1 cellular context compared by ENCODE assay signal in genomic region chr5:33430983-33431382, GRCh38.
A peak's percentile ranks its signal among the peaks of the same experiment; 100 is the strongest.
TF ChIP-seq lines count a peak whose summit lies in the region.

No MANE protein-coding gene starts in this region.

TF ChIP-seq in HepG2, 621 proteins besides CTCF, POLR2A, EP300 and RAD21 (continued from another document):
- TF ChIP-seq ZBTB40 (IDR thresholded peaks at IDR 0.05), result peak; percentile 71
- peak; percentile 99 for TF ChIP-seq ZBTB40 (CRISPR knock-in tag; IDR thresholded peaks at IDR 0.05)
